17 cellular contexts compared by ENCODE assay signal in the genomic region with DNA sequence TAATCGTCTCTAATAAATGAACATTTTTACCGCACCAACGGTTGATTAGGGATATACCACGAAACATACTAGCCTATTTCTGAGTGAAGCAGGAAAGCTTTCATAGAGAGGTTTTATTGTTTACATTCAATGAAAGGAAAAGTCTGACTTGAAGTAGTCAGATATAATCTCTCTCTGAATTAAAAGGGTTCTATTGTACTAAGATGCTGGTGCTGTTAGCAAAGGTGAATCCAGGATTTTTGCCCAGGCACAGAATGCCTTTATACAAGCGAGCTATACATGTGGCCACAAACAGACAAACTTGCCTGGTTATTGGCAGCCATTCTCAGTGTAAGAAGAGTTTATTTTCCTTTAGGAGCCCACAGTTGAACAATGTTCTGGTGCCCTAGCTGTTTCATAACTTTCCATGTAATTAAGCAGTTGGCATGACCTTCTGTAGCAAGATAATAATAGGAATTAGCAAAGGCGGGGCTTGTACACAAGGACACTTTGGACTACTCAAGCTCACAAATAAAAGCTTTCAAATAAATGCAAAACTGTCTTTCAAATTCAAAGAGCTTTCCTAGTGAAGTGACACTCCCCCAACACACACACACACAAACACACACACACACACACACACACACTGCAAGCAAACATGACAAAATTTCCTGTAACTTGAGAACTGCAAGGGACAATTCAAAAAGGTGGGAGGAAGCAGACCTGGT.
A peak's percentile ranks its signal among the peaks of the same experiment; 100 is the strongest.
DNase-seq lines count a peak whose midpoint lies in the region; FAIRE-seq and TF ChIP-seq lines count a peak whose summit lies in the region.
"Had no signal": no experiment of that assay in that cellular context is flagged by ENCODE, and none has a peak within 500 bp of the region (broad histone marks: within the 10 kb centered on the region; RNA-seq: fewer than 3 reads in every experiment).

No MANE protein-coding gene starts in this region.

- H3K4me1 Mint-ChIP-seq in neural progenitor cell, result peaks cover 8% of the 10 kb centered on the region

- no peak overlapping the region for H3K27ac Mint-ChIP-seq in neural progenitor cell
- H3K27ac Mint-ChIP-seq: activated CD8-positive, alpha-beta T cell treated with anti-CD3 and anti-CD28 coated beads, Interleukin-2, amount 10 ng/mL, durations not matched to agents 7 days and 5 days had no signal

- in situ Hi-C loops in G401 (cut with HindIII; ENCODE audit: low sequenced_read_pairs), result no loop called here

- dilution Hi-C loops in endothelial cell of umbilical vein (cut with MboI; ENCODE audit: extremely low pct_ligation_motif_present, low sequenced_read_pairs), result no loop called here

- no peak for TF ChIP-seq CTCF in endothelial cell of umbilical vein (IDR thresholded peaks at IDR 0.05; ENCODE audit: extremely low read depth in 1 of 2, insufficient read depth in 1 of 2, low read depth in 1 of 2, low read length in 2 of 2)
- TF ChIP-seq CTCF in neural progenitor cell (IDR thresholded peaks at IDR 0.05), result no peak

- peaks cover 13% of the 10 kb centered on the region for H3K4me1 ChIP-seq in endothelial cell of umbilical vein (ENCODE audit: control insufficient read depth, extremely low read depth, insufficient read depth, low read length)
- peaks cover 24% of the 10 kb centered on the region for H3K4me1 ChIP-seq in neural progenitor cell

- POLR2A ChIA-PET in endothelial cell of umbilical vein (lab: Charles Lee), result interaction anchor here (0.7 kb wide), 1 partner anchor 44 kb away, joined by 3 read pairs; no protein-coding TSS in a partner anchor

- peak; percentile 4 for FAIRE-seq in endothelial cell of umbilical vein (lab: Jason Lieb, UNC)
- FAIRE-seq: A549 had no signal

- H3K9ac ChIP-seq in endothelial cell of umbilical vein (replicated peaks; ENCODE audit: extremely low read depth, insufficient read depth, low read length) (no peak overlapping the region), neural progenitor cell (no peak overlapping the region)
- H3K9ac ChIP-seq: KMS-11 had no signal

- BruUV-seq in endothelial cell of umbilical vein (replicated peaks; lab: Mats Ljungman, UMichigan), result no TSS peak

- intact Hi-C loops in endothelial cell of umbilical vein (cut with micrococcal nuclease), result no loop called here

- H3K27ac ChIP-seq in endothelial cell of umbilical vein (ENCODE audit: insufficient read depth, low read depth, low read length) (no peak overlapping the region), neural progenitor cell (no peak overlapping the region)
- H3K27ac ChIP-seq: A549, KMS-11, PC-9, tibial artery had no signal

- DNase-seq in NCI-H1417 (lab: John Stamatoyannopoulos, UW) (peak in 2 of 3 experiments; percentile 13 to 44), NCI-H1417 treated with DMSO at 0.1 percent for 48 hours (lab: John Stamatoyannopoulos, UW) (no peak), NCI-H2029 (lab: John Stamatoyannopoulos, UW) (peak; percentile 74), endothelial cell of umbilical vein (ENCODE audit: low read depth, low spot score) (peak; percentile 54), neural progenitor cell (ENCODE audit: low spot score) (no peak), G401 (ENCODE audit: low spot score) (no peak)
- DNase-seq in stimulated activated CD4-positive, alpha-beta T cell treated with anti-CD3 and anti-CD28 coated beads, Interleukin-4, amount 100 ng/mL, for 24 hours, result no peak
- no peak for DNase-seq in stimulated activated CD8-positive, alpha-beta memory T cell treated with anti-CD3 and anti-CD28 coated beads, Interleukin-4, amount 100 ng/mL, for 48 hours
- DNase-seq: activated CD8-positive, alpha-beta T cell treated with anti-CD3 and anti-CD28 coated beads, Interleukin-2, amount 10 ng/mL, durations not matched to agents 7 days and 5 days; hypothalamus; NCI-H2227 treated with DMSO at 0.1 percent for 48 hours; occipital lobe; PC-9; stimulated activated CD4-positive, alpha-beta T cell treated with anti-CD3 and anti-CD28 coated beads, Interleukin-15, amount 100 ng/mL, for 24 hours had no signal

- H3K4me3 ChIP-seq in endothelial cell of umbilical vein (replicated peaks in 1 of 3; ENCODE audit: insufficient read depth in 1 of 3, low read depth in 1 of 3, low read length in 3 of 3), result no peak overlapping the region
- H3K4me3 ChIP-seq in neural progenitor cell, result no peak overlapping the region
- H3K4me3 ChIP-seq: A549, PC-9, tibial artery had no signal

- H3K9me3 ChIP-seq in endothelial cell of umbilical vein (replicated peaks; ENCODE audit: control insufficient read depth, insufficient read depth, low read length) (no peaks in the 10 kb centered on the region), neural progenitor cell (ENCODE audit: low read depth) (peaks cover 14% of the 10 kb centered on the region)

- H3K36me3 ChIP-seq in endothelial cell of umbilical vein (ENCODE audit: control insufficient read depth in 2 of 2, extremely low read depth in 1 of 2, insufficient read depth in 2 of 2, low read length in 2 of 2) (no peaks in the 10 kb centered on the region), neural progenitor cell (no peaks in the 10 kb centered on the region)
- H3K36me3 ChIP-seq: tibial artery had no signal

- H3K9me3 Mint-ChIP-seq in neural progenitor cell, result peaks cover 22% of the 10 kb centered on the region

- H3K4me2 ChIP-seq in endothelial cell of umbilical vein (ENCODE audit: insufficient read depth, low read length), result no peak overlapping the region
- H3K4me2 ChIP-seq in neural progenitor cell, result no peak overlapping the region
- H3K4me2 ChIP-seq: A549, KMS-11, PC-9 had no signal

- H3K27me3 ChIP-seq in endothelial cell of umbilical vein (ENCODE audit: control insufficient read depth in 2 of 2, insufficient read depth in 2 of 2, low read length in 2 of 2), result no peaks in the 10 kb centered on the region
- no peaks in the 10 kb centered on the region for H3K27me3 ChIP-seq in neural progenitor cell
- H3K27me3 ChIP-seq: tibial artery had no signal

- H3K79me2 ChIP-seq in endothelial cell of umbilical vein (ENCODE audit: control insufficient read depth, insufficient read depth, low read length) (no peaks in the 10 kb centered on the region), neural progenitor cell (ENCODE audit: low read depth) (no peaks in the 10 kb centered on the region)

- H3K36me3 Mint-ChIP-seq in neural progenitor cell, result peaks cover 2% of the 10 kb centered on the region

- H3K9me1 ChIP-seq in endothelial cell of umbilical vein (replicated peaks; ENCODE audit: control insufficient read depth, extremely low read depth, insufficient read depth, low read length), result no peaks in the 10 kb centered on the region

- H3K27me3 Mint-ChIP-seq in neural progenitor cell (ENCODE audit: insufficient read depth, low read depth), result no peaks in the 10 kb centered on the region

- peaks cover 3% of the 10 kb centered on the region for H3F3A ChIP-seq in neural progenitor cell (ENCODE audit: low read depth)

- H2AFZ ChIP-seq in endothelial cell of umbilical vein (ENCODE audit: low read depth, low read length), result no peak overlapping the region
- H2AFZ ChIP-seq in neural progenitor cell (replicated peaks), result peak overlapping the region; percentile 11
- H2AFZ ChIP-seq: PC-9 had no signal

- no peak overlapping the region for H3K4me3 Mint-ChIP-seq in neural progenitor cell
- H3K4me3 Mint-ChIP-seq: activated CD8-positive, alpha-beta T cell treated with anti-CD3 and anti-CD28 coated beads, Interleukin-2, amount 10 ng/mL, durations not matched to agents 7 days and 5 days had no signal

- H4K20me1 ChIP-seq in endothelial cell of umbilical vein (replicated peaks; ENCODE audit: control insufficient read depth, extremely low read depth, insufficient read depth, low read length), result no peaks in the 10 kb centered on the region
- H4K20me1 ChIP-seq in neural progenitor cell (ENCODE audit: low read depth), result no peaks in the 10 kb centered on the region

- no peak for TF ChIP-seq POLR2A in endothelial cell of umbilical vein (IDR thresholded peaks at IDR 0.05; ENCODE audit: low read depth, low read length)

- CTCF ChIA-PET in endothelial cell of umbilical vein (lab: Charles Lee), result interaction anchor here (1.3 to 2.9 kb wide), 4 partner anchors 9 to 24 kb away, joined by 3 to 15 read pairs (median 4); no protein-coding TSS in a partner anchor

TF ChIP-seq in endothelial cell of umbilical vein, 7 proteins besides CTCF, POLR2A, EP300 and RAD21:
- no peak for TF ChIP-seq JUN (IDR thresholded peaks at IDR 0.05; ENCODE audit: borderline replicate concordance, insufficient read depth, insufficient read length, low read depth)
- TF ChIP-seq MYC (IDR thresholded peaks at IDR 0.05; ENCODE audit: low read depth, low read length), result no peak
- TF ChIP-seq FOS (IDR thresholded peaks at IDR 0.05; ENCODE audit: borderline replicate concordance, insufficient read depth, low read length), result no peak
- TF ChIP-seq, protein P1, sequence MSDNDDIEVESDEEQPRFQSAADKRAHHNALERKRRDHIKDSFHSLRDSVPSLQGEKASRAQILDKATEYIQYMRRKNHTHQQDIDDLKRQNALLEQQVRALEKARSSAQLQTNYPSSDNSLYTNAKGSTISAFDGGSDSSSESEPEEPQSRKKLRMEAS (IDR thresholded peaks at IDR 0.05; ENCODE audit: insufficient read depth, insufficient read length), result no peak
- no peak for TF ChIP-seq POLR2AphosphoS5 (IDR thresholded peaks at IDR 0.05; ENCODE audit: insufficient read depth, low read depth, low read length)
- no peak for TF ChIP-seq EZH2 (IDR thresholded peaks at IDR 0.05; ENCODE audit: borderline replicate concordance, low read depth, low read length, severe bottlenecking)
- no peak for TF ChIP-seq GATA2 (IDR thresholded peaks at IDR 0.05; ENCODE audit: insufficient read depth, insufficient read length, low read depth, low read length)

Comparison
In these comparisons a context has a peak if more than half of its experiments do, and no peak if none do; other contexts are left out.
1. DNase-seq: peak in NCI-H1417 (2 of 3), NCI-H2029 (single experiment) and endothelial cell of umbilical vein (single experiment); none in NCI-H1417 treated with DMSO at 0.1 percent for 48 hours (single experiment), neural progenitor cell (single experiment), G401 (single experiment), stimulated activated CD4-positive, alpha-beta T cell treated with anti-CD3 and anti-CD28 coated beads, Interleukin-4, amount 100 ng/mL, for 24 hours (single experiment) and stimulated activated CD8-positive, alpha-beta memory T cell treated with anti-CD3 and anti-CD28 coated beads, Interleukin-4, amount 100 ng/mL, for 48 hours (single experiment).